8 cellular contexts compared by ENCODE assay signal in genomic region chr1:70353641-70354331, GRCh38. TPM values are rescaled to one million over a fixed set of nuclear protein-coding genes. Genes with fewer than 3 reads are reported as not detected.
DNase-seq lines count a peak whose midpoint lies in the region; FAIRE-seq and TF ChIP-seq lines count a peak whose summit lies in the region.

No MANE protein-coding gene starts in this region.

- H3K79me2 ChIP-seq in KMS-11 (ENCODE audit: insufficient read depth, low read depth), result peaks cover 60% of the 10 kb centered on the region

- H3K4me1 ChIP-seq in KMS-11 (ENCODE audit: low read depth, poor library complexity, severe bottlenecking) (peaks cover 60% of the 10 kb centered on the region), esophagus squamous epithelium (peaks cover 7 to 66% (median 26%) of the 10 kb centered on the region in 3 donors)

- peak overlapping the region; percentile 94 for H3K9ac ChIP-seq in KMS-11

- H3K27me3 ChIP-seq in KMS-11 (ENCODE audit: insufficient read depth, low read depth), result no peaks in the 10 kb centered on the region
- H3K27me3 ChIP-seq in esophagus squamous epithelium, result no peaks in the 10 kb centered on the region

- H3K9me3 Mint-ChIP-seq in nephron progenitor cell, result no peaks in the 10 kb centered on the region

- peak overlapping the region; percentile 97 for H3K4me3 Mint-ChIP-seq in nephron progenitor cell

- peak overlapping the region; percentile 100 for H3K27ac Mint-ChIP-seq in nephron progenitor cell

- no peaks in the 10 kb centered on the region for H4K20me1 ChIP-seq in KMS-11 (ENCODE audit: insufficient read depth)

- no peaks in the 10 kb centered on the region for H3K9me3 ChIP-seq in esophagus squamous epithelium

- no peak for FAIRE-seq in urothelium cell line (lab: Jason Lieb, UNC)

- H3K27ac ChIP-seq in KMS-11 (peak overlapping the region; percentile 98), esophagus squamous epithelium (peak overlapping the region; percentile 91 to 98 (median 95))

- 0 to 1% methylated on average over 10 to 22 of the region's 34 CpGs for WGBS in esophagus squamous epithelium, 2 donors

- TF ChIP-seq CTCF in KMS-11 (conservative IDR thresholded peaks at IDR 0.05; ENCODE audit: low read depth, low read length) (no peak), esophagus squamous epithelium (IDR thresholded peaks at IDR 0.05) (no peak), nephron progenitor cell (IDR thresholded peaks at IDR 0.05) (no peak)

- peak; percentile 28 for DNase-seq in NCI-H2107 treated with DMSO at 0.1 percent for 48 hours (lab: John Stamatoyannopoulos, UW; ENCODE audit: unreplicated experiment)
- no peak for DNase-seq in NCI-H2107 (lab: John Stamatoyannopoulos, UW)
- peak; percentile 43 for DNase-seq in GOT3 (lab: John Stamatoyannopoulos, UW)
- peak; percentile 40 to 54 for DNase-seq in activated CD4-positive, alpha-beta T cell treated with anti-CD3 and anti-CD28 coated beads, Interleukin-2, amount 50 U/mL, for 48 hours
- no peak for DNase-seq in esophagus squamous epithelium (lab: John Stamatoyannopoulos, UW)
- DNase-seq in nephron progenitor cell, result peak; percentile 13
- peak; percentile 27 for DNase-seq in urothelium cell line (ENCODE audit: low spot score)

- peak overlapping the region; percentile 36; the same call in 1 of the 2 replicates for H3K4me2 ChIP-seq in KMS-11

- H3K27me3 Mint-ChIP-seq in nephron progenitor cell (ENCODE audit: low read depth, poor library complexity), result no peaks in the 10 kb centered on the region

- intact Hi-C loops in esophagus squamous epithelium (cut with DNase I), result loop anchor here (10.0 kb wide), 1 partner anchor 61 kb away; the partner anchor contains the start of gene CTH

- no peaks in the 10 kb centered on the region for H3K36me3 ChIP-seq in KMS-11 (ENCODE audit: insufficient read depth)
- peaks cover 0 to 6% (median 0%) of the 10 kb centered on the region in 3 donors for H3K36me3 ChIP-seq in esophagus squamous epithelium

- no peak overlapping the region for H3K4me3 ChIP-seq in KMS-11 (IDR thresholded peaks at IDR 0.05; ENCODE audit: insufficient read depth, low read depth, low read length)
- peak overlapping the region; percentile 72 to 94 (median 80) for H3K4me3 ChIP-seq in esophagus squamous epithelium

- TF ChIP-seq POLR2A in esophagus squamous epithelium (IDR thresholded peaks at IDR 0.05), result no peak

- peaks cover 19% of the 10 kb centered on the region for H3K36me3 Mint-ChIP-seq in nephron progenitor cell (ENCODE audit: low read depth)

- H3K4me1 Mint-ChIP-seq in nephron progenitor cell, result peaks cover 36% of the 10 kb centered on the region

- H2AFZ ChIP-seq in KMS-11 (ENCODE audit: low read depth), result peak overlapping the region; percentile 34

RNA-seq across cellular contexts. Expression of gene ANKRD13C, which starts 0.7 kb away (rescaled TPM):
- 10 to 100 TPM; 17.2 to 23.3 (median 17.4) TPM for total RNA-seq in esophagus squamous epithelium

RNA-seq across cellular contexts. Expression of gene CTH, which starts 57.3 kb away (rescaled TPM):
- total RNA-seq in esophagus squamous epithelium, result 1 to 10 TPM in 3 of 4 donors, under 1 TPM in 1; 0.41 to 3.2 (median 1.1) TPM

Comparison
In these comparisons a context has a peak if more than half of its experiments do, and no peak if none do; other contexts are left out.
1. DNase-seq: peak in NCI-H2107 treated with DMSO at 0.1 percent for 48 hours (single experiment), GOT3 (single experiment), activated CD4-positive, alpha-beta T cell treated with anti-CD3 and anti-CD28 coated beads, Interleukin-2, amount 50 U/mL, for 48 hours (2 of 2), nephron progenitor cell (single experiment) and urothelium cell line (single experiment); none in NCI-H2107 (single experiment) and esophagus squamous epithelium (single experiment).